ENCODE assay signal across 24 cellular contexts in genomic region chr9:105233836-105234235, GRCh38. TPM values are rescaled to one million over a fixed set of nuclear protein-coding genes. Genes with fewer than 3 reads are reported as not detected.
DNase-seq lines count a peak whose midpoint lies in the region; ATAC-seq and TF ChIP-seq lines count a peak whose summit lies in the region.
"Had no signal": no experiment of that assay in that cellular context is flagged by ENCODE, and none has a peak within 500 bp of the region (broad histone marks: within the 10 kb centered on the region; RNA-seq: fewer than 3 reads in every experiment).

No MANE protein-coding gene starts in this region.

- H3K79me1 ChIP-seq in IMR-90 (ENCODE audit: low read depth in 1 of 2, low read length in 2 of 2) = no peaks in the 10 kb centered on the region

- CTCF ChIA-PET in IMR-90 (lab: Yijun Ruan, JAX) = no interaction called here

- ATAC-seq in IMR-90 (ENCODE audit: low read depth) = no peak
- no peak for ATAC-seq in HG03439 (IDR thresholded peaks at IDR 0.05; ENCODE audit: unreplicated experiment)
- ATAC-seq: GM12878, T-cell had no signal

- no peaks in the 10 kb centered on the region for H3K36me3 ChIP-seq in IMR-90 (ENCODE audit: control insufficient read depth, insufficient read depth, low read length)
- H3K36me3 ChIP-seq in brain microvascular endothelial cell (replicated peaks) = no peaks in the 10 kb centered on the region
- H3K36me3 ChIP-seq: adrenal gland, spleen, thyroid gland had no signal

- no peak overlapping the region for H3K23ac ChIP-seq in IMR-90 (ENCODE audit: low read depth, low read length)

- dilution Hi-C loops in IMR-90 (cut with HindIII; ENCODE audit: low sequenced_read_pairs, unreplicated experiment) = no loop called here

- no peak overlapping the region for H3K9ac ChIP-seq in IMR-90 (ENCODE audit: low read depth, low read length)

- TF ChIP-seq RAD21 in IMR-90 (IDR thresholded peaks at IDR 0.05; ENCODE audit: low read length) = no peak

- no peaks in the 10 kb centered on the region for H3K9me3 Mint-ChIP-seq in activated T-helper 1 cell treated with anti-CD3 and anti-CD28 coated beads, Interleukin-12 subunit alpha, Interleukin-12 subunit beta, Interleukin-2, Interleukin-4 antibody, amounts not matched to agents 30 ng/mL and 10 ng/mL and 1 ng/mL, durations not matched to agents 14 hours and 24 hours and 36 hours
- H3K9me3 Mint-ChIP-seq: CD4-positive, alpha-beta memory T cell; T-cell had no signal

- in situ Hi-C loops in IMR-90 (cut with MboI; ENCODE audit: low sequenced_read_pairs) = no loop called here
- in situ Hi-C loops in astrocyte of the spinal cord (cut with HindIII; ENCODE audit: low sequenced_read_pairs) = no loop called here
- in situ Hi-C loops in brain microvascular endothelial cell (cut with HindIII; ENCODE audit: low pct_ligation_motif_present, low sequenced_read_pairs) = no loop called here

- TF ChIP-seq POLR2A in IMR-90 (IDR thresholded peaks at IDR 0.05; ENCODE audit: low read depth, low read length) = no peak

- no peaks in the 10 kb centered on the region for H3K9me1 ChIP-seq in IMR-90 (ENCODE audit: insufficient read depth, low read length)

- BruUV-seq in IMR-90 (replicated peaks; lab: Mats Ljungman, UMichigan) = no TSS peak

- H3K14ac ChIP-seq in IMR-90 (replicated peaks; ENCODE audit: low read depth, low read length) = no peak overlapping the region

- no peak overlapping the region for H2AK9ac ChIP-seq in IMR-90 (replicated peaks; ENCODE audit: low read depth, low read length, poor library complexity)

- no peak overlapping the region for H3K56ac ChIP-seq in IMR-90 (ENCODE audit: extremely low read depth, insufficient read depth, low read length)

- no peak overlapping the region for H4K5ac ChIP-seq in IMR-90 (ENCODE audit: low read depth, low read length)

- no peak overlapping the region for H4K8ac ChIP-seq in IMR-90 (ENCODE audit: low read depth in 2 of 2, low read length in 2 of 2)

- no peak overlapping the region for H3K27ac ChIP-seq in IMR-90 (ENCODE audit: insufficient read depth, low read length)
- H3K27ac ChIP-seq in brain microvascular endothelial cell = no peak overlapping the region
- H3K27ac ChIP-seq: adrenal gland, epithelial cell of prostate, spleen, thyroid gland had no signal

- intact Hi-C loops in IMR-90 (cut with micrococcal nuclease) = no loop called here
- intact Hi-C loops in activated T-helper 1 cell treated with anti-CD3 and anti-CD28 coated beads, Interleukin-12 subunit alpha, Interleukin-12 subunit beta, Interleukin-2, Interleukin-4 antibody, amounts not matched to agents 30 ng/mL and 10 ng/mL and 1 ng/mL, durations not matched to agents 14 hours and 24 hours and 36 hours (cut with micrococcal nuclease) = no loop called here

- H2BK20ac ChIP-seq in IMR-90 (ENCODE audit: low read depth, low read length) = no peak overlapping the region

- peaks cover 14% of the 10 kb centered on the region for H3K27me3 Mint-ChIP-seq in activated T-helper 1 cell treated with anti-CD3 and anti-CD28 coated beads, Interleukin-12 subunit alpha, Interleukin-12 subunit beta, Interleukin-2, Interleukin-4 antibody, amounts not matched to agents 30 ng/mL and 10 ng/mL and 1 ng/mL, durations not matched to agents 14 hours and 24 hours and 36 hours (ENCODE audit: insufficient read depth)

- no peak overlapping the region for H2AFZ ChIP-seq in IMR-90 (replicated peaks; ENCODE audit: low read length, poor library complexity)

- no peak overlapping the region for H3K4me2 ChIP-seq in IMR-90 (ENCODE audit: low read depth, low read length)

- H4K91ac ChIP-seq in IMR-90 (ENCODE audit: insufficient read depth, low read depth, low read length) = no peak overlapping the region

- H2BK15ac ChIP-seq in IMR-90 (ENCODE audit: low read depth, low read length) = no peak overlapping the region

- no peak overlapping the region for H3K4me3 Mint-ChIP-seq in activated T-helper 1 cell treated with anti-CD3 and anti-CD28 coated beads, Interleukin-12 subunit alpha, Interleukin-12 subunit beta, Interleukin-2, Interleukin-4 antibody, amounts not matched to agents 30 ng/mL and 10 ng/mL and 1 ng/mL, durations not matched to agents 14 hours and 24 hours and 36 hours
- H3K4me3 Mint-ChIP-seq: CD4-positive, alpha-beta memory T cell; T-cell had no signal

- H3K27ac Mint-ChIP-seq in activated T-helper 1 cell treated with anti-CD3 and anti-CD28 coated beads, Interleukin-12 subunit alpha, Interleukin-12 subunit beta, Interleukin-2, Interleukin-4 antibody, amounts not matched to agents 30 ng/mL and 10 ng/mL and 1 ng/mL, durations not matched to agents 14 hours and 24 hours and 36 hours = no peak overlapping the region
- H3K27ac Mint-ChIP-seq: CD4-positive, alpha-beta memory T cell; T-cell had no signal

- H2BK120ac ChIP-seq in IMR-90 (ENCODE audit: low read depth, low read length) = no peak overlapping the region

- DNase-seq in Daoy (ENCODE audit: low read depth) = peak; percentile 9
- DNase-seq in IMR-90 = peak; percentile 41
- DNase-seq in astrocyte of the spinal cord (ENCODE audit: low read depth, low spot score) = peak; percentile 63
- DNase-seq in kidney tubule cell (ENCODE audit: low spot score) = peak; percentile 10
- no peak for DNase-seq in brain microvascular endothelial cell
- no peak for DNase-seq in activated T-helper 1 cell treated with anti-CD3 and anti-CD28 coated beads, Interleukin-12 subunit alpha, Interleukin-12 subunit beta, Interleukin-2, Interleukin-4 antibody, amounts not matched to agents 30 ng/mL and 10 ng/mL and 1 ng/mL, durations not matched to agents 14 hours and 24 hours and 36 hours (ENCODE audit: low spot score)
- DNase-seq in glomerular visceral epithelial cell (ENCODE audit: extremely low spot score) = no peak
- DNase-seq: activated T-cell treated with anti-CD3 and anti-CD28 coated beads, Interleukin-2, amount 50 U/mL, for 1 hour; adrenal gland; CD4-positive, alpha-beta memory T cell; central memory CD4-positive, alpha-beta T cell; kidney glomerular epithelial cell; mammary epithelial cell; MM.1S; NCI-H526; Right ventricle myocardium superior; spleen; stimulated activated CD4-positive, alpha-beta T cell treated with anti-CD3 and anti-CD28 coated beads, Interleukin-4, amount 100 ng/mL, for 1 hour; stimulated activated naive CD4-positive, alpha-beta T cell treated with Interleukin-2 at 50 U/mL for 16 hours; T-cell; thyroid gland had no signal

- H3K4me1 ChIP-seq in IMR-90 (ENCODE audit: control insufficient read depth, insufficient read depth, low read length) = no peaks in the 10 kb centered on the region
- H3K4me1 ChIP-seq: adrenal gland, spleen, thyroid gland had no signal

- no peak overlapping the region for H2BK5ac ChIP-seq in IMR-90 (ENCODE audit: low read depth, low read length, poor library complexity, severe bottlenecking)

- H4K20me1 ChIP-seq in IMR-90 (ENCODE audit: insufficient read depth, low read length) = no peaks in the 10 kb centered on the region

- TF ChIP-seq CTCF in IMR-90 (conservative IDR thresholded peaks at IDR 0.05; ENCODE audit: low read depth, low read length) (no peak), astrocyte of the spinal cord (IDR thresholded peaks at IDR 0.05; ENCODE audit: low read depth, low read length) (no peak), brain microvascular endothelial cell (IDR thresholded peaks at IDR 0.05; ENCODE audit: low read depth, low read length, missing control alignments) (no peak)

- no peak overlapping the region for H3K4me3 ChIP-seq in IMR-90 (ENCODE audit: insufficient read depth, low read depth, low read length)
- H3K4me3 ChIP-seq in astrocyte of the spinal cord (ENCODE audit: low read depth, low read length) = no peak overlapping the region
- no peak overlapping the region for H3K4me3 ChIP-seq in brain microvascular endothelial cell (ENCODE audit: low read depth, low read length)
- H3K4me3 ChIP-seq: adrenal gland, GM12878, spleen, thyroid gland had no signal

- H3K4me1 Mint-ChIP-seq in activated T-helper 1 cell treated with anti-CD3 and anti-CD28 coated beads, Interleukin-12 subunit alpha, Interleukin-12 subunit beta, Interleukin-2, Interleukin-4 antibody, amounts not matched to agents 30 ng/mL and 10 ng/mL and 1 ng/mL, durations not matched to agents 14 hours and 24 hours and 36 hours (ENCODE audit: low read depth) = no peaks in the 10 kb centered on the region
- H3K4me1 Mint-ChIP-seq: CD4-positive, alpha-beta memory T cell; T-cell had no signal

- no peaks in the 10 kb centered on the region for H3K9me3 ChIP-seq in IMR-90 (ENCODE audit: control insufficient read depth, insufficient read depth, low read length)
- H3K9me3 ChIP-seq: adrenal gland, spleen, thyroid gland had no signal

- H3K4ac ChIP-seq in IMR-90 (ENCODE audit: low read depth, low read length) = no peak overlapping the region

- H3K18ac ChIP-seq in IMR-90 (ENCODE audit: low read depth, low read length) = no peak overlapping the region

- H2AK5ac ChIP-seq in IMR-90 (ENCODE audit: low read depth, low read length) = no peak overlapping the region

- H3K27me3 ChIP-seq in IMR-90 (ENCODE audit: control insufficient read depth, insufficient read depth, low read length) (no peaks in the 10 kb centered on the region), brain microvascular endothelial cell (replicated peaks) (no peaks in the 10 kb centered on the region)
- H3K27me3 ChIP-seq: adrenal gland, spleen, thyroid gland had no signal

- no peaks in the 10 kb centered on the region for H3K36me3 Mint-ChIP-seq in activated T-helper 1 cell treated with anti-CD3 and anti-CD28 coated beads, Interleukin-12 subunit alpha, Interleukin-12 subunit beta, Interleukin-2, Interleukin-4 antibody, amounts not matched to agents 30 ng/mL and 10 ng/mL and 1 ng/mL, durations not matched to agents 14 hours and 24 hours and 36 hours (ENCODE audit: low read depth)
- H3K36me3 Mint-ChIP-seq: CD4-positive, alpha-beta memory T cell; T-cell had no signal

- POLR2A ChIA-PET in IMR-90 (lab: Charles Lee; ENCODE audit: unreplicated experiment) = no interaction called here

TF ChIP-seq in IMR-90, 13 proteins besides CTCF, POLR2A, EP300 and RAD21 (continues in another document):
- TF ChIP-seq USF2 (IDR thresholded peaks at IDR 0.05; ENCODE audit: low read depth, low read length) = no peak
- TF ChIP-seq CEBPB (IDR thresholded peaks at IDR 0.05; ENCODE audit: low read depth, low read length) = no peak

RNA-seq across cellular contexts. Expression of gene SLC44A1, which starts 10.6 kb away (rescaled TPM):
- 30.7 and 33.3 TPM in 2 replicates for total RNA-seq in Daoy (2014; rRNA removed; shearing (Covaris generic))
- total RNA-seq in IMR-90 (2012; rRNA removed) = 19.4 and 21.7 TPM in 2 replicates
- 3.9 and 5.2 TPM in 2 replicates for polyA plus RNA-seq in IMR-90 (2012; rRNA removed)
- 1.4 and 2.1 TPM in 2 replicates for polyA plus RNA-seq in IMR-90 (2012; cell fraction: cytosol; rRNA removed)
- 0.44 and 2.7 TPM in 2 replicates for polyA plus RNA-seq in IMR-90 (2012; cell fraction: nucleus; rRNA removed; ENCODE audit: low replicate concordance)
- total RNA-seq in activated T-helper 1 cell treated with anti-CD3 and anti-CD28 coated beads, Interleukin-12 subunit alpha, Interleukin-12 subunit beta, Interleukin-2, Interleukin-4 antibody, amounts not matched to agents 30 ng/mL and 10 ng/mL and 1 ng/mL, durations not matched to agents 14 hours and 24 hours and 36 hours = 3.7 and 3.8 TPM in 2 replicates

Comparison
In these comparisons a context has a peak if more than half of its experiments do, and no peak if none do; other contexts are left out.
1. DNase-seq: peak in Daoy (single experiment), IMR-90 (single experiment), astrocyte of the spinal cord (single experiment) and kidney tubule cell (single experiment); none in brain microvascular endothelial cell (single experiment), activated T-helper 1 cell treated with anti-CD3 and anti-CD28 coated beads, Interleukin-12 subunit alpha, Interleukin-12 subunit beta, Interleukin-2, Interleukin-4 antibody, amounts not matched to agents 30 ng/mL and 10 ng/mL and 1 ng/mL, durations not matched to agents 14 hours and 24 hours and 36 hours (single experiment) and glomerular visceral epithelial cell (single experiment).